ENCODE assay signal across 1 cellular context in the genomic region with DNA sequence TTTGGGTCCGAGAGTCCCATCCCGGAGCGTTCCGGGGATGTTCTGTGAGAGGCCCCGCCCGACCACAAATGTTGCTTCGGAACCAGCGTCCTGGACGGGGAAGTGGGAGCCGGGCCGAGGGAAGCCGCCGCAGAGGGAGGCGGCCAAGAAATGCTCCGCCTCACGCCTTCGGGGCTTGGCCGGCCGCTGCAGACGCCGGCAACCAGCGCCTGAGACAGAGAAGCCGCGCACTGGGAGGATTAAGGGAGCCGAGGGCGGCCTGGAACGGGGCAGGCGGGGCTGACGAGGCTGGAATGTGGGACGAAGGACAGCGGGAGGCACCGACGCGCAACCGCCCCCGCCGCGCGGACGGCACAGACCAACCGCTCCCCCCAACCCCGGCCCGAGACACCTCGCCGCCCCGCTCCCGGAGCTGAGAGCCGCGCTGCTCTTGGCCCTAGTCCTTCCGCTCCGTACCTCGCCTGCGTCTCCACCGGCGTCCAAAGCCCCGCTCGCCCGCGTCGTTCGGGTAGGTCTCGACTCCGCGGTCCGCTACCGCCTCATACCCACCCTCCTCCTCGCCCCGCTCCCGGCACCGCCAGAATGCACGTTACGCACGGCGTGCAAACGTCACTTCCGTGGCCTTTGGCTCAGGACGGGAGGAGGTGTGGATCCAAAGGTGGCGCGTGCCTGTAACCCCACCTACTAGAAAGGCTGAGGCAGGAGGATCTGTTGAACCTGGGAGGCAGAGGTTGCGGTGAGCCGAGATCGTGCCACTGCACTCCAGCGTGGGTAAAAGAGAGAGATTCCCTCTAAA.
TF ChIP-seq lines count a peak whose summit lies in the region.

No MANE protein-coding gene starts in this region.

TF ChIP-seq in HEK293, 187 proteins besides CTCF, POLR2A, EP300 and RAD21 (continued from another document and continues in another):
- TF ChIP-seq, protein P1, sequence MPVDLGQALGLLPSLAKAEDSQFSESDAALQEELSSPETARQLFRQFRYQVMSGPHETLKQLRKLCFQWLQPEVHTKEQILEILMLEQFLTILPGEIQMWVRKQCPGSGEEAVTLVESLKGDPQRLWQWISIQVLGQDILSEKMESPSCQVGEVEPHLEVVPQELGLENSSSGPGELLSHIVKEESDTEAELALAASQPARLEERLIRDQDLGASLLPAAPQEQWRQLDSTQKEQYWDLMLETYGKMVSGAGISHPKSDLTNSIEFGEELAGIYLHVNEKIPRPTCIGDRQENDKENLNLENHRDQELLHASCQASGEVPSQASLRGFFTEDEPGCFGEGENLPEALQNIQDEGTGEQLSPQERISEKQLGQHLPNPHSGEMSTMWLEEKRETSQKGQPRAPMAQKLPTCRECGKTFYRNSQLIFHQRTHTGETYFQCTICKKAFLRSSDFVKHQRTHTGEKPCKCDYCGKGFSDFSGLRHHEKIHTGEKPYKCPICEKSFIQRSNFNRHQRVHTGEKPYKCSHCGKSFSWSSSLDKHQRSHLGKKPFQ (tag by site-specific recombination; IDR thresholded peaks at IDR 0.05) = no peak
- no peak for TF ChIP-seq ZBTB48 (tag by site-specific recombination; IDR thresholded peaks at IDR 0.05)
- no peak for TF ChIP-seq ZFP37 (tag by site-specific recombination; IDR thresholded peaks at IDR 0.05)
- TF ChIP-seq ZBTB17 (tag by site-specific recombination; IDR thresholded peaks at IDR 0.05) = peak; percentile 77
- TF ChIP-seq GFI1B (tag by site-specific recombination; IDR thresholded peaks at IDR 0.05) = no peak
- no peak for TF ChIP-seq ZNF645 (tag by site-specific recombination; IDR thresholded peaks at IDR 0.05)
- TF ChIP-seq ZNF76 (tag by site-specific recombination; IDR thresholded peaks at IDR 0.05; ENCODE audit: borderline replicate concordance, low read depth) = peak; percentile 90
- no peak for TF ChIP-seq ZNF529 (tag by site-specific recombination; IDR thresholded peaks at IDR 0.05; ENCODE audit: insufficient replicate concordance)
- TF ChIP-seq ZNF354C (tag by site-specific recombination; IDR thresholded peaks at IDR 0.05; ENCODE audit: borderline replicate concordance, low read depth) = no peak
- TF ChIP-seq ZNF660 (tag by site-specific recombination; IDR thresholded peaks at IDR 0.05) = no peak
- TF ChIP-seq, protein P2, sequence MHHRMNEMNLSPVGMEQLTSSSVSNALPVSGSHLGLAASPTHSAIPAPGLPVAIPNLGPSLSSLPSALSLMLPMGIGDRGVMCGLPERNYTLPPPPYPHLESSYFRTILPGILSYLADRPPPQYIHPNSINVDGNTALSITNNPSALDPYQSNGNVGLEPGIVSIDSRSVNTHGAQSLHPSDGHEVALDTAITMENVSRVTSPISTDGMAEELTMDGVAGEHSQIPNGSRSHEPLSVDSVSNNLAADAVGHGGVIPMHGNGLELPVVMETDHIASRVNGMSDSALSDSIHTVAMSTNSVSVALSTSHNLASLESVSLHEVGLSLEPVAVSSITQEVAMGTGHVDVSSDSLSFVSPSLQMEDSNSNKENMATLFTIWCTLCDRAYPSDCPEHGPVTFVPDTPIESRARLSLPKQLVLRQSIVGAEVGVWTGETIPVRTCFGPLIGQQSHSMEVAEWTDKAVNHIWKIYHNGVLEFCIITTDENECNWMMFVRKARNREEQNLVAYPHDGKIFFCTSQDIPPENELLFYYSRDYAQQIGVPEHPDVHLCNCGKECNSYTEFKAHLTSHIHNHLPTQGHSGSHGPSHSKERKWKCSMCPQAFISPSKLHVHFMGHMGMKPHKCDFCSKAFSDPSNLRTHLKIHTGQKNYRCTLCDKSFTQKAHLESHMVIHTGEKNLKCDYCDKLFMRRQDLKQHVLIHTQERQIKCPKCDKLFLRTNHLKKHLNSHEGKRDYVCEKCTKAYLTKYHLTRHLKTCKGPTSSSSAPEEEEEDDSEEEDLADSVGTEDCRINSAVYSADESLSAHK (tag by site-specific recombination; IDR thresholded peaks at IDR 0.05) = no peak
- no peak for TF ChIP-seq ZNF626 (tag by site-specific recombination; IDR thresholded peaks at IDR 0.05)
- peak; percentile 43; the same call in 1 of the 2 replicates for TF ChIP-seq ZNF513 (tag by site-specific recombination; IDR thresholded peaks at IDR 0.05)
- TF ChIP-seq KLF16 (tag by site-specific recombination; IDR thresholded peaks at IDR 0.05) = 0 out of 2 replicates have a peak, but pooled peaks have one; percentile 74
- no peak for TF ChIP-seq ZNF837 (tag by site-specific recombination; IDR thresholded peaks at IDR 0.05)
- TF ChIP-seq ZNF148 (tag by site-specific recombination; IDR thresholded peaks at IDR 0.05; ENCODE audit: borderline replicate concordance) = no peak
- TF ChIP-seq, protein P3, sequence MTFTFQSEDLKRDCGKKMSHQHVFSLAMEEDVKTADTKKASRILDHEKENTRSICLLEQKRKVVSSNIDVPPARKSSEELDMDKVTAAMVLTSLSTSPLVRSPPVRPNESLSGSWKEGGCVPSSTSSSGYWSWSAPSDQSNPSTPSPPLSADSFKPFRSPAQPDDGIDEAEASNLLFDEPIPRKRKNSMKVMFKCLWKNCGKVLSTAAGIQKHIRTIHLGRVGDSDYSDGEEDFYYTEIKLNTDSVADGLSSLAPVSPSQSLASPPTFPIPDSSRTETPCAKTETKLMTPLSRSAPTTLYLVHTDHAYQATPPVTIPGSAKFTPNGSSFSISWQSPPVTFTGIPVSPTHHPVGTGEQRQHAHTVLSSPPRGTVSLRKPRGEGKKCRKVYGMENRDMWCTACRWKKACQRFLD (tag by site-specific recombination; IDR thresholded peaks at IDR 0.05) = no peak
- TF ChIP-seq ZNF585B (tag by site-specific recombination; IDR thresholded peaks at IDR 0.05) = no peak
- TF ChIP-seq PATZ1 (tag by site-specific recombination; IDR thresholded peaks at IDR 0.05) = peak; percentile 79
- TF ChIP-seq ZNF658 (tag by site-specific recombination; IDR thresholded peaks at IDR 0.05) = no peak
- no peak for TF ChIP-seq ZNF521 (tag by site-specific recombination; IDR thresholded peaks at IDR 0.05)
- TF ChIP-seq SP3 (tag by site-specific recombination; IDR thresholded peaks at IDR 0.05) = peak; percentile 65
- 0 out of 2 replicates have a peak, but pooled peaks have one; percentile 43 for TF ChIP-seq ZNF2 (tag by site-specific recombination; IDR thresholded peaks at IDR 0.05)
- TF ChIP-seq ZNF768 (tag by site-specific recombination; IDR thresholded peaks at IDR 0.05) = no peak
- no peak for TF ChIP-seq ZNF488 (tag by site-specific recombination; IDR thresholded peaks at IDR 0.05)
- no peak for TF ChIP-seq ZNF544 (tag by site-specific recombination; IDR thresholded peaks at IDR 0.05)
- no peak for TF ChIP-seq ZNF169 (tag by site-specific recombination; IDR thresholded peaks at IDR 0.05)
- TF ChIP-seq ZBTB7A (tag by site-specific recombination; IDR thresholded peaks at IDR 0.05; ENCODE audit: low read depth) = no peak
- no peak for TF ChIP-seq ZSCAN23 (tag by site-specific recombination; IDR thresholded peaks at IDR 0.05)
- TF ChIP-seq ZNF274 (IDR thresholded peaks at IDR 0.05; ENCODE audit: low read length) = no peak
- no peak for TF ChIP-seq ZNF274 (tag by site-specific recombination; IDR thresholded peaks at IDR 0.05; ENCODE audit: borderline replicate concordance)
- no peak for TF ChIP-seq ZNF140 (tag by site-specific recombination; IDR thresholded peaks at IDR 0.05)
- TF ChIP-seq GLI2 (tag by site-specific recombination; IDR thresholded peaks at IDR 0.05; ENCODE audit: borderline replicate concordance, low read depth) = no peak
- TF ChIP-seq ZNF391 (tag by site-specific recombination; IDR thresholded peaks at IDR 0.05; ENCODE audit: borderline replicate concordance, low read depth) = no peak
- no peak for TF ChIP-seq ZNF24 (tag by site-specific recombination; IDR thresholded peaks at IDR 0.05)
- TF ChIP-seq, protein P4, sequence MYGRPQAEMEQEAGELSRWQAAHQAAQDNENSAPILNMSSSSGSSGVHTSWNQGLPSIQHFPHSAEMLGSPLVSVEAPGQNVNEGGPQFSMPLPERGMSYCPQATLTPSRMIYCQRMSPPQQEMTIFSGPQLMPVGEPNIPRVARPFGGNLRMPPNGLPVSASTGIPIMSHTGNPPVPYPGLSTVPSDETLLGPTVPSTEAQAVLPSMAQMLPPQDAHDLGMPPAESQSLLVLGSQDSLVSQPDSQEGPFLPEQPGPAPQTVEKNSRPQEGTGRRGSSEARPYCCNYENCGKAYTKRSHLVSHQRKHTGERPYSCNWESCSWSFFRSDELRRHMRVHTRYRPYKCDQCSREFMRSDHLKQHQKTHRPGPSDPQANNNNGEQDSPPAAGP (tag by site-specific recombination; IDR thresholded peaks at IDR 0.05) = peak; percentile 62; the same call in 1 of the 2 replicates
- no peak for TF ChIP-seq ZNF530 (tag by site-specific recombination; IDR thresholded peaks at IDR 0.05; ENCODE audit: low read depth)
- no peak for TF ChIP-seq ZNF785 (tag by site-specific recombination; IDR thresholded peaks at IDR 0.05)
- TF ChIP-seq ZNF610 (tag by site-specific recombination; IDR thresholded peaks at IDR 0.05; ENCODE audit: borderline replicate concordance) = 0 out of 2 replicates have a peak, but pooled peaks have one; percentile 11
- no peak for TF ChIP-seq OVOL3 (tag by site-specific recombination; IDR thresholded peaks at IDR 0.05)
